Comparison of ENCODE assay signal across 15 cellular contexts in the genomic region with DNA sequence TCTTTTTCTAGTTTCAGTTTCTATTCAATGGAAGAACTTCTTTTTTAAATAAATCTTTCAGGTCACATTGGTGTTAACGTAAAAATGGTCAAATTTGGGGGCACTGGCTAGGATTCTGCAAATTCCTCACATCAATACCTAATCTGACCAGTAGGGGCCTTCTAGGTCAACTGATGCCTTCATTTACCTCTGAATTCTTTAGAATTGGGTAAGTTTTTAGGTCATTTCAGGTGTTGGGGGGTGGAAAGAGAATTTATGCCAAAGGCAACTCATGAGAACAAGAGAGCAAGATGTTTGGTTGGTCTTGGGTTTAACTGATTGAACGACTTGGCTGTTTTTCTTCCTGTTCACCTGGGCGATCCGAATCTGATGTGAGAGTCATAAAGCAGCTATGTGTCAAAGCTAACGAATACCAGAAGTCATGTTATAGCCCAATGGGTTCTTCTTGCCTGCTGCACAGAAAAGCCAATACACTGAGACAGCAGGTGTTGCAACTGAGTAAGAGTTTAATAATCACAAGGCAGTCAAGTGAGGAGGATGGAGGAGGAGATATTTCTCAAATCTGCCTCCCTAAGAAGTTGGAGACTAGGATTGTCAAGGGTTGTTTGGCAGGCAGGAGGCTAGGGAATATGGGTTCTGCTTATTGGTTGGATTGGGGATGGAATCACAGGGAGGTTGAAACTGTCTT. TPM values are rescaled to one million over a fixed set of nuclear protein-coding genes. Genes with fewer than 3 reads are reported as not detected.
DNase-seq lines count a peak whose midpoint lies in the region; ATAC-seq and TF ChIP-seq lines count a peak whose summit lies in the region.
"Had no signal": no experiment of that assay in that cellular context is flagged by ENCODE, and none has a peak within 500 bp of the region (broad histone marks: within the 10 kb centered on the region; RNA-seq: fewer than 3 reads in every experiment).

No MANE protein-coding gene starts in this region.

- H2AFZ ChIP-seq in OCI-LY7 (ENCODE audit: low read length) = no peak overlapping the region
- H2AFZ ChIP-seq in smooth muscle cell (ENCODE audit: low read depth) = no peak overlapping the region

- H3K9ac ChIP-seq in smooth muscle cell (ENCODE audit: low read depth) = no peak overlapping the region

- no peaks in the 10 kb centered on the region for H3K9me2 ChIP-seq in OCI-LY7 (ENCODE audit: insufficient read depth, low read length)

- H3K27ac ChIP-seq in OCI-LY7 (ENCODE audit: low read depth, low read length, poor library complexity, severe bottlenecking) (no peak overlapping the region), smooth muscle cell (ENCODE audit: low read depth) (no peak overlapping the region)
- H3K27ac ChIP-seq: cardiac muscle cell, heart left ventricle, vagina had no signal

- H3K27me3 ChIP-seq in smooth muscle cell (ENCODE audit: low read depth) = no peaks in the 10 kb centered on the region
- H3K27me3 ChIP-seq: cardiac muscle cell, heart left ventricle, vagina had no signal

- H3K4me2 ChIP-seq in OCI-LY7 (ENCODE audit: low read length) (no peak overlapping the region), smooth muscle cell (no peak overlapping the region)

- peaks cover 5 to 6% of the 10 kb centered on the region in 2 donors for H3K9me3 Mint-ChIP-seq in activated T-cell treated with anti-CD3 and anti-CD28 coated beads, Interleukin-2, amount 50 U/mL, for 72 hours

- peak; percentile 47 for TF ChIP-seq CTCF in GM12873 (IDR thresholded peaks at IDR 0.05; ENCODE audit: insufficient read depth, low read depth, low read length, missing control alignments)
- TF ChIP-seq CTCF in OCI-LY7 (conservative IDR thresholded peaks at IDR 0.05; ENCODE audit: low read length) = peak; percentile 70
- TF ChIP-seq CTCF in fibroblast of mammary gland (conservative IDR thresholded peaks at IDR 0.05; ENCODE audit: control insufficient read depth, insufficient read depth, low read depth, low read length) = peak; percentile 29
- peak; percentile 23 for TF ChIP-seq CTCF in smooth muscle cell (IDR thresholded peaks at IDR 0.05; ENCODE audit: borderline replicate concordance, insufficient read depth, poor library complexity, severe bottlenecking)

- no peak overlapping the region for H3K4me3 ChIP-seq in OCI-LY7 (ENCODE audit: low read depth, low read length, poor library complexity, severe bottlenecking)
- no peak overlapping the region for H3K4me3 ChIP-seq in fibroblast of mammary gland (ENCODE audit: control insufficient read depth, low read depth, low read length)
- H3K4me3 ChIP-seq in smooth muscle cell = no peak overlapping the region
- H3K4me3 ChIP-seq: cardiac muscle cell, heart left ventricle, vagina had no signal

- ATAC-seq in HG03571 (IDR thresholded peaks at IDR 0.05; ENCODE audit: unreplicated experiment) = no peak
- no peak for ATAC-seq in activated T-cell treated with anti-CD3 and anti-CD28 coated beads, Interleukin-2, amount 50 U/mL, for 72 hours (replicated peaks in 1 of 2)
- no peak for ATAC-seq in GM21786 (IDR thresholded peaks at IDR 0.05; ENCODE audit: unreplicated experiment)
- ATAC-seq: heart left ventricle; left cardiac atrium; right cardiac atrium; stimulated activated naive B cell treated with anti-CD40 and anti-IgM and Interleukin-4, amounts not matched to agents 10 μg/mL and 1 μg/mL and 100 μg/mL, for 72 hours had no signal

- H3K27me3 Mint-ChIP-seq in activated T-cell treated with anti-CD3 and anti-CD28 coated beads, Interleukin-2, amount 50 U/mL, for 72 hours (ENCODE audit: low read depth) = peaks cover 17% of the 10 kb centered on the region

- WGBS in smooth muscle cell (ENCODE audit: low lambda C conversion rate) = 96% methylated on average over 5 of the region's 5 CpGs

- peaks cover 5 to 8% of the 10 kb centered on the region in 2 donors for H3K36me3 Mint-ChIP-seq in activated T-cell treated with anti-CD3 and anti-CD28 coated beads, Interleukin-2, amount 50 U/mL, for 72 hours (ENCODE audit: insufficient read depth in 2 of 2)

- no peaks in the 10 kb centered on the region for H3K79me2 ChIP-seq in OCI-LY7 (ENCODE audit: insufficient read depth, low read depth, low read length)
- H3K79me2 ChIP-seq in smooth muscle cell (ENCODE audit: low read depth) = no peaks in the 10 kb centered on the region

- H3K36me3 ChIP-seq in OCI-LY7 (ENCODE audit: insufficient read depth, low read length) (no peaks in the 10 kb centered on the region), smooth muscle cell (ENCODE audit: low read depth) (peaks cover 16% of the 10 kb centered on the region)
- H3K36me3 ChIP-seq: cardiac muscle cell had no signal

- H3K9me3 ChIP-seq in OCI-LY7 (ENCODE audit: low read length) (peaks cover 6% of the 10 kb centered on the region; the same call in 1 of the 2 replicates), smooth muscle cell (replicated peaks; ENCODE audit: low read depth) (no peaks in the 10 kb centered on the region)

- DNase-seq in OCI-LY7 (ENCODE audit: low spot score) (no peak), fibroblast of mammary gland (ENCODE audit: low read depth) (no peak), smooth muscle cell (lab: John Stamatoyannopoulos, UW; ENCODE audit: unreplicated experiment) (no peak)
- DNase-seq in activated T-cell treated with anti-CD3 and anti-CD28 coated beads, Interleukin-2, amount 50 U/mL, for 72 hours = no peak
- DNase-seq: activated naive CD4-positive, alpha-beta T cell treated with anti-CD3 and anti-CD28 coated beads, Interleukin-2, amount 50 U/mL, for 16 hours; heart left ventricle; left cardiac atrium; NCI-H1048; right cardiac atrium; stimulated activated naive B cell treated with anti-CD40 and anti-IgM and Interleukin-4, amounts not matched to agents 10 μg/mL and 1 μg/mL and 100 μg/mL, for 72 hours had no signal

- no peak overlapping the region for H3K27ac Mint-ChIP-seq in activated T-cell treated with anti-CD3 and anti-CD28 coated beads, Interleukin-2, amount 50 U/mL, for 72 hours
- H3K27ac Mint-ChIP-seq: stimulated activated naive B cell treated with anti-CD40 and anti-IgM and Interleukin-4, amounts not matched to agents 10 μg/mL and 1 μg/mL and 100 μg/mL, for 72 hours had no signal

- no peak overlapping the region for H3K4me3 Mint-ChIP-seq in activated T-cell treated with anti-CD3 and anti-CD28 coated beads, Interleukin-2, amount 50 U/mL, for 72 hours
- H3K4me3 Mint-ChIP-seq: stimulated activated naive B cell treated with anti-CD40 and anti-IgM and Interleukin-4, amounts not matched to agents 10 μg/mL and 1 μg/mL and 100 μg/mL, for 72 hours had no signal

- intact Hi-C loops in OCI-LY7 (cut with micrococcal nuclease; ENCODE audit: unreplicated experiment) = no loop called here

- H3F3A ChIP-seq in smooth muscle cell (ENCODE audit: low read depth) = no peaks in the 10 kb centered on the region

- no peaks in the 10 kb centered on the region for H3K4me1 Mint-ChIP-seq in activated T-cell treated with anti-CD3 and anti-CD28 coated beads, Interleukin-2, amount 50 U/mL, for 72 hours (ENCODE audit: low read depth)
- H3K4me1 Mint-ChIP-seq: stimulated activated naive B cell treated with anti-CD40 and anti-IgM and Interleukin-4, amounts not matched to agents 10 μg/mL and 1 μg/mL and 100 μg/mL, for 72 hours had no signal

- H3K4me1 ChIP-seq in OCI-LY7 (ENCODE audit: insufficient read depth, low read length, poor library complexity, severe bottlenecking) (no peaks in the 10 kb centered on the region), smooth muscle cell (ENCODE audit: low read depth) (no peaks in the 10 kb centered on the region)
- H3K4me1 ChIP-seq: heart left ventricle, vagina had no signal

- CTCF ChIA-PET in OCI-LY7 (lab: Charles Lee; ENCODE audit: unreplicated experiment) = no interaction called here

- POLR2A ChIA-PET in OCI-LY7 (lab: Charles Lee) = no interaction called here

- H4K20me1 ChIP-seq in OCI-LY7 (ENCODE audit: insufficient read depth, low read length) = no peaks in the 10 kb centered on the region
- no peaks in the 10 kb centered on the region for H4K20me1 ChIP-seq in smooth muscle cell (ENCODE audit: low read depth)

- no TSS peak for BruUV-seq in OCI-LY7 (replicated peaks; lab: Mats Ljungman, UMichigan)

RNA-seq across cellular contexts. Expression of gene LRRC49, which starts 15.3 kb away (rescaled TPM):
- total RNA-seq in OCI-LY7 (2014; rRNA removed; shearing (Covaris generic)) = not detected in 2 replicates
- total RNA-seq in OCI-LY7 (2022) = not detected in 2 replicates
- 5.2 and 8.3 TPM in 2 replicates for total RNA-seq in smooth muscle cell
- 3.1 and 5.0 TPM in 2 replicates for polyA plus RNA-seq in smooth muscle cell
- 1 to 10 TPM in 1 of 2 donors, under 1 TPM in 1; 0.41 to 2.2 TPM for total RNA-seq in activated T-cell treated with anti-CD3 and anti-CD28 coated beads, Interleukin-2, amount 50 U/mL, for 72 hours

RNA-seq across cellular contexts. Expression of gene THAP10, which starts 15.7 kb away (rescaled TPM):
- total RNA-seq in OCI-LY7 (2014; rRNA removed; shearing (Covaris generic)) = not detected in 2 replicates
- total RNA-seq in OCI-LY7 (2022) = not detected in 2 replicates
- 2.0 and 4.0 TPM in 2 replicates for total RNA-seq in smooth muscle cell
- polyA plus RNA-seq in smooth muscle cell = 0.31 and 2.1 TPM in 2 replicates
- total RNA-seq in activated T-cell treated with anti-CD3 and anti-CD28 coated beads, Interleukin-2, amount 50 U/mL, for 72 hours = under 1 TPM; 0.62 to 0.74 TPM

RNA-seq across cellular contexts. Expression of gene LARP6, which starts 54.0 kb away (rescaled TPM):
- not detected in 2 replicates for total RNA-seq in OCI-LY7 (2014; rRNA removed; shearing (Covaris generic))
- total RNA-seq in OCI-LY7 (2022) (not detected in 2 replicates), smooth muscle cell (31.3 and 55.1 TPM in 2 replicates)
- 69.5 and 76.0 TPM in 2 replicates for polyA plus RNA-seq in smooth muscle cell
- under 1 TPM in 1 of 2 donors, not detected in 1; 0.74 TPM for total RNA-seq in activated T-cell treated with anti-CD3 and anti-CD28 coated beads, Interleukin-2, amount 50 U/mL, for 72 hours

Comparison
In these comparisons a context has a peak if more than half of its experiments do, and no peak if none do; other contexts are left out.
1. RNA of gene LARP6, which starts 54.0 kb away (total RNA-seq): 31.3 to 55.1 TPM in smooth muscle cell; 0.74 TPM in activated T-cell treated with anti-CD3 and anti-CD28 coated beads, Interleukin-2, amount 50 U/mL, for 72 hours and not detected in OCI-LY7; every median in the first group is over 10 times any median in the second.
2. Peak in every context shown above with its lines, with median percentiles within 50 percentile points of each other: CTCF ChIP-seq.